Comparison of ENCODE assay signal across 10 cellular contexts in genomic region chr6:166173292-166173951, GRCh38. TPM values are rescaled to one million over a fixed set of nuclear protein-coding genes. Genes with fewer than 3 reads are reported as not detected.
A peak's percentile ranks its signal among the peaks of the same experiment; 100 is the strongest.
DNase-seq lines count a peak whose midpoint lies in the region; ATAC-seq and TF ChIP-seq lines count a peak whose summit lies in the region.
"Had no signal": no experiment of that assay in that cellular context is flagged by ENCODE, and none has a peak within 500 bp of the region (broad histone marks: within the 10 kb centered on the region; RNA-seq: fewer than 3 reads in every experiment).

No MANE protein-coding gene starts in this region.

- ATAC-seq in DND-41 (ENCODE audit: insufficient read depth, low read depth) = peak; percentile 92
- peak; percentile 49 for ATAC-seq in GM21786 (IDR thresholded peaks at IDR 0.05; ENCODE audit: unreplicated experiment)
- ATAC-seq in HG02870 (IDR thresholded peaks at IDR 0.05; ENCODE audit: unreplicated experiment) = no peak
- ATAC-seq: T-helper 17 cell had no signal

- H3K9me3 ChIP-seq in DND-41 (ENCODE audit: insufficient read depth, low read length, severe bottlenecking) (no peaks in the 10 kb centered on the region), vagina (no peaks in the 10 kb centered on the region)

- peak overlapping the region; percentile 3; the same call in 1 of the 2 replicates for H2AFZ ChIP-seq in DND-41 (ENCODE audit: low read depth, low read length)

- intact Hi-C loops in vagina (cut with DNase I) = no loop called here

- H3K9ac ChIP-seq in DND-41 (ENCODE audit: low read depth, low read length) = peak overlapping the region; percentile 22

- DNase-seq in DND-41 (peak; percentile 81), NCI-H2107 treated with DMSO at 0.1 percent for 48 hours (lab: John Stamatoyannopoulos, UW; ENCODE audit: unreplicated experiment) (peak; percentile 46), iPS-NIHi11 (ENCODE audit: low spot score) (peak; percentile 50), vagina (ENCODE audit: extremely low spot score in 2 of 2) (no peak), AG08395 (ENCODE audit: low spot score) (no peak), Ammon's horn (ENCODE audit: low spot score) (no peak)
- DNase-seq: stimulated activated CD4-positive, alpha-beta T cell treated with anti-CD3 and anti-CD28 coated beads, Interleukin-12 subunit alpha, Interleukin-12 subunit beta, amount 100 ng/mL, for 4 hours; T-helper 17 cell had no signal

- no peaks in the 10 kb centered on the region for H3K79me2 ChIP-seq in DND-41 (ENCODE audit: insufficient read depth, low read length)

- no peaks in the 10 kb centered on the region for H3K27me3 ChIP-seq in DND-41 (ENCODE audit: insufficient read depth, low read length, poor library complexity)
- H3K27me3 ChIP-seq in vagina = peaks cover 8% of the 10 kb centered on the region

- peak overlapping the region; percentile 63 for H3K4me2 ChIP-seq in DND-41 (ENCODE audit: insufficient read depth, low read length)

- H3K36me3 ChIP-seq in DND-41 (ENCODE audit: insufficient read depth, low read length) = no peaks in the 10 kb centered on the region
- H3K36me3 ChIP-seq in vagina = no peaks in the 10 kb centered on the region

- no peaks in the 10 kb centered on the region for H4K20me1 ChIP-seq in DND-41 (ENCODE audit: insufficient read depth, low read length)

- peaks cover 41% of the 10 kb centered on the region for H3K4me1 ChIP-seq in DND-41 (ENCODE audit: insufficient read depth, low read length)
- peaks cover 8% of the 10 kb centered on the region for H3K4me1 ChIP-seq in vagina

- H3K4me3 ChIP-seq in DND-41 (ENCODE audit: low read depth in 1 of 2, low read length in 2 of 2) (peak overlapping the region in 1 of 2 experiments; percentile 36; a peak in 2 of 4 replicates), vagina (no peak overlapping the region)

- no peak for TF ChIP-seq POLR2A in vagina (IDR thresholded peaks at IDR 0.05)

- H3K27ac ChIP-seq in DND-41 (ENCODE audit: low read length) (peak overlapping the region; percentile 37), vagina (no peak overlapping the region)

- peak; percentile 45 for TF ChIP-seq CTCF in DND-41 (IDR thresholded peaks at IDR 0.05; ENCODE audit: borderline replicate concordance, extremely low read depth, low read length, poor library complexity, severe bottlenecking)
- no peak for TF ChIP-seq CTCF in vagina (IDR thresholded peaks at IDR 0.05)

RNA-seq across cellular contexts. Expression of gene TBXT, which starts 5.8 kb away (rescaled TPM):
- total RNA-seq in vagina = not detected
- total RNA-seq: T-helper 17 cell had no signal

Comparison
In these comparisons a context has a peak if more than half of its experiments do, and no peak if none do; other contexts are left out.
1. DNase-seq: peak in DND-41 (single experiment), NCI-H2107 treated with DMSO at 0.1 percent for 48 hours (single experiment) and iPS-NIHi11 (single experiment); none in vagina (0 of 2), AG08395 (single experiment) and Ammon's horn (single experiment).